25 cellular contexts compared by ENCODE assay signal in genomic region chr4:107155366-107155765, GRCh38.
"Had no signal": no experiment of that assay in that cellular context is flagged by ENCODE, and none has a peak within 500 bp of the region (broad histone marks: within the 10 kb centered on the region; RNA-seq: fewer than 3 reads in every experiment).

No MANE protein-coding gene starts in this region.

- ATAC-seq: activated CD4-positive, alpha-beta T cell treated with anti-CD3 and anti-CD28 coated beads for 36 hours; activated CD8-positive, alpha-beta T cell treated with anti-CD3 and anti-CD28 coated beads, Interleukin-2, amount 10 ng/mL, durations not matched to agents 7 days and 5 days; activated naive CD4-positive, alpha-beta T cell treated with anti-CD3 and anti-CD28 coated beads, Interleukin-2, amount 50 U/mL, for 72 hours; activated T-cell treated with anti-CD3 and anti-CD28 coated beads, Interleukin-2, amount 50 U/mL, for 72 hours; heart left ventricle; mucosa of descending colon; pancreas; stimulated activated naive B cell treated with anti-CD40 and anti-IgM and Interleukin-4, amounts not matched to agents 10 μg/mL and 1 μg/mL and 100 μg/mL, for 72 hours had no signal

- H3K27me3 ChIP-seq: breast epithelium, pancreas, transverse colon had no signal

- H3K27me3 Mint-ChIP-seq: dendritic cell treated with granulocyte-macrophage colony-stimulating factor and Interleukin-4, amounts not matched to agents 40 ng/mL and 50 ng/mL, for 4 days; stimulated activated naive B cell treated with anti-CD40 and anti-IgM and Interleukin-4, amounts not matched to agents 10 μg/mL and 1 μg/mL and 100 μg/mL, for 72 hours had no signal

- DNase-seq: activated CD4-positive, alpha-beta T cell treated with anti-CD3 and anti-CD28 coated beads for 36 hours; activated CD4-positive, CD25-positive, alpha-beta regulatory T cell; activated CD8-positive, alpha-beta T cell treated with anti-CD3 and anti-CD28 coated beads, Interleukin-2, amount 10 ng/mL, durations not matched to agents 7 days and 5 days; activated naive CD4-positive, alpha-beta T cell; activated T-cell treated with anti-CD3 and anti-CD28 coated beads for 4 hours; activated T-cell treated with anti-CD3 and anti-CD28 coated beads, Interleukin-2, amount 50 U/mL, for 72 hours; central memory CD4-positive, alpha-beta T cell; effector CD4-positive, alpha-beta T cell; foreskin fibroblast; heart left ventricle; hypothalamus; immature natural killer cell; kidney; mucosa of descending colon; nephron progenitor cell; pancreas; retina; stimulated activated CD4-positive, alpha-beta T cell treated with anti-CD3 and anti-CD28 coated beads, Interleukin-15, amount 100 ng/mL, for 24 hours; stimulated activated CD4-positive, alpha-beta T cell treated with anti-CD3 and anti-CD28 coated beads, Interleukin-2, amount 100 ng/mL, for 24 hours; stimulated activated naive B cell treated with anti-CD40 and anti-IgM and Interleukin-4, amounts not matched to agents 10 μg/mL and 1 μg/mL and 100 μg/mL, for 72 hours; transverse colon had no signal

- H3K4me1 Mint-ChIP-seq: activated CD4-positive, alpha-beta T cell treated with anti-CD3 and anti-CD28 coated beads for 36 hours; immature natural killer cell; nephron progenitor cell; stimulated activated naive B cell treated with anti-CD40 and anti-IgM and Interleukin-4, amounts not matched to agents 10 μg/mL and 1 μg/mL and 100 μg/mL, for 72 hours had no signal

- H3K9me3 ChIP-seq: breast epithelium, heart left ventricle, mucosa of descending colon, pancreas, prostate gland, transverse colon had no signal

- H3K27ac ChIP-seq: breast epithelium, heart left ventricle, pancreas, prostate gland, transverse colon had no signal

- H3K4me3 ChIP-seq: breast epithelium, heart left ventricle, mucosa of descending colon, pancreas, prostate gland, transverse colon had no signal

- H3K4me3 Mint-ChIP-seq: activated CD4-positive, alpha-beta T cell treated with anti-CD3 and anti-CD28 coated beads for 36 hours; activated CD8-positive, alpha-beta T cell treated with anti-CD3 and anti-CD28 coated beads, Interleukin-2, amount 10 ng/mL, durations not matched to agents 7 days and 5 days; activated T-cell treated with anti-CD3 and anti-CD28 coated beads, Interleukin-2, amount 50 U/mL, for 72 hours; dendritic cell treated with granulocyte-macrophage colony-stimulating factor and Interleukin-4, amounts not matched to agents 40 ng/mL and 50 ng/mL, for 4 days; immature natural killer cell; nephron progenitor cell; stimulated activated naive B cell treated with anti-CD40 and anti-IgM and Interleukin-4, amounts not matched to agents 10 μg/mL and 1 μg/mL and 100 μg/mL, for 72 hours had no signal

- H3K4me1 ChIP-seq: breast epithelium, heart left ventricle, pancreas, prostate gland, transverse colon had no signal

- H3K9me3 Mint-ChIP-seq: activated T-cell treated with anti-CD3 and anti-CD28 coated beads, Interleukin-2, amount 50 U/mL, for 72 hours; dendritic cell treated with granulocyte-macrophage colony-stimulating factor and Interleukin-4, amounts not matched to agents 40 ng/mL and 50 ng/mL, for 4 days; nephron progenitor cell; stimulated activated naive B cell treated with anti-CD40 and anti-IgM and Interleukin-4, amounts not matched to agents 10 μg/mL and 1 μg/mL and 100 μg/mL, for 72 hours had no signal

- H3K36me3 Mint-ChIP-seq: activated naive CD4-positive, alpha-beta T cell treated with anti-CD3 and anti-CD28 coated beads, Interleukin-2, amount 50 U/mL, for 72 hours; immature natural killer cell; stimulated activated naive B cell treated with anti-CD40 and anti-IgM and Interleukin-4, amounts not matched to agents 10 μg/mL and 1 μg/mL and 100 μg/mL, for 72 hours had no signal

- H3K36me3 ChIP-seq: breast epithelium, heart left ventricle, pancreas, prostate gland, transverse colon had no signal

- H3K27ac Mint-ChIP-seq: activated CD4-positive, alpha-beta T cell treated with anti-CD3 and anti-CD28 coated beads for 36 hours; activated CD8-positive, alpha-beta T cell treated with anti-CD3 and anti-CD28 coated beads, Interleukin-2, amount 10 ng/mL, durations not matched to agents 7 days and 5 days; activated T-cell treated with anti-CD3 and anti-CD28 coated beads, Interleukin-2, amount 50 U/mL, for 72 hours; dendritic cell treated with granulocyte-macrophage colony-stimulating factor and Interleukin-4, amounts not matched to agents 40 ng/mL and 50 ng/mL, for 4 days; immature natural killer cell; nephron progenitor cell; stimulated activated naive B cell treated with anti-CD40 and anti-IgM and Interleukin-4, amounts not matched to agents 10 μg/mL and 1 μg/mL and 100 μg/mL, for 72 hours had no signal
